29 cellular contexts compared by ENCODE assay signal in genomic region chr1:151499355-151499754, GRCh38. TPM values are rescaled to one million over a fixed set of nuclear protein-coding genes. Genes with fewer than 3 reads are reported as not detected.
"Had no signal": no experiment of that assay in that cellular context is flagged by ENCODE, and none has a peak within 500 bp of the region (broad histone marks: within the 10 kb centered on the region; RNA-seq: fewer than 3 reads in every experiment).

No MANE protein-coding gene starts in this region.

- H3K4me3 ChIP-seq: coronary artery, esophagus squamous epithelium, heart right ventricle, lower lobe of right lung, neural progenitor cell, prostate gland, right atrium auricular region, stomach, thyroid gland had no signal

- H3K9ac ChIP-seq: neural progenitor cell, parathyroid adenoma had no signal

- H3K4me2 ChIP-seq: neural progenitor cell had no signal

- H3K79me2 ChIP-seq: parathyroid adenoma had no signal

- H3K36me3 ChIP-seq: esophagus squamous epithelium, heart right ventricle, lower lobe of right lung, neural progenitor cell, prostate gland, right atrium auricular region, stomach, thyroid gland had no signal

- H3K9me3 ChIP-seq: esophagus squamous epithelium, heart right ventricle, lower lobe of right lung, prostate gland, right atrium auricular region, stomach, thyroid gland had no signal

- DNase-seq: dermis blood vessel endothelial cell; effector memory CD8-positive, alpha-beta T cell; erythroblast; esophagus squamous epithelium; foreskin melanocyte; glutamatergic neuron; heart right ventricle; hypothalamus; immature natural killer cell; islet precursor cell; kidney glomerular epithelial cell; left ventricle myocardium superior; lower lobe of right lung; naive thymus-derived CD4-positive, alpha-beta T cell; stimulated activated CD4-positive, alpha-beta T cell treated with anti-CD3 and anti-CD28 coated beads, Interleukin-2, amount 100 ng/mL, for 24 hours; stimulated activated CD4-positive, alpha-beta T cell treated with anti-CD3 and anti-CD28 coated beads, Interleukin-4, amount 100 ng/mL, for 24 hours; stimulated activated naive CD4-positive, alpha-beta T cell treated with Interleukin-2 at 50 U/mL for 16 hours; stomach; thyroid gland had no signal

- H3K27me3 ChIP-seq: esophagus squamous epithelium, heart right ventricle, neural progenitor cell, right atrium auricular region, stomach, thyroid gland had no signal

- ATAC-seq: effector memory CD8-positive, alpha-beta T cell; heart right ventricle; left ventricle myocardium superior; lower lobe of right lung; naive thymus-derived CD4-positive, alpha-beta T cell; sciatic nerve; stimulated activated effector memory CD8-positive, alpha-beta T cell treated with anti-CD3 and anti-CD28 coated beads, Interleukin-12 subunit alpha, Interleukin-12 subunit beta, amount 100 ng/mL, for 72 hours had no signal

- H2AFZ ChIP-seq: parathyroid adenoma had no signal

- H3K4me1 ChIP-seq: lower lobe of right lung, prostate gland, right atrium auricular region had no signal

- H3K27ac ChIP-seq: coronary artery, esophagus squamous epithelium, heart right ventricle, lower lobe of right lung, neural progenitor cell, parathyroid adenoma, prostate gland, right atrium auricular region, stomach, thyroid gland had no signal

- FAIRE-seq: endometrium, urothelium cell line had no signal

RNA-seq across cellular contexts. Expression of gene CGN, which starts 11.8 kb away (rescaled TPM):
- total RNA-seq: osteoblast had no signal
